14 cellular contexts compared by ENCODE assay signal in genomic region chr7:121774563-121774962, GRCh38.
"Had no signal": no experiment of that assay in that cellular context is flagged by ENCODE, and none has a peak within 500 bp of the region (broad histone marks: within the 10 kb centered on the region; RNA-seq: fewer than 3 reads in every experiment).

No MANE protein-coding gene starts in this region.

- DNase-seq: activated CD4-positive, alpha-beta T cell treated with anti-CD3 and anti-CD28 coated beads, Interleukin-2, amount 50 U/mL, for 48 hours; activated CD8-positive, alpha-beta memory T cell treated with anti-CD3 and anti-CD28 coated beads, Interleukin-2, amount 10 ng/mL, durations not matched to agents 7 days and 5 days; activated naive CD4-positive, alpha-beta T cell treated with anti-CD3 and anti-CD28 coated beads, Interleukin-2, amount 10 ng/mL, durations not matched to agents 7 days and 5 days; activated T-cell treated with anti-CD3 and anti-CD28 coated beads, Interleukin-2, amount 50 U/mL, for 1 hour; dermis blood vessel endothelial cell; effector memory CD8-positive, alpha-beta T cell; foreskin keratinocyte; left ventricle myocardium superior; naive thymus-derived CD8-positive, alpha-beta T cell; stimulated activated CD4-positive, alpha-beta T cell treated with anti-CD3 and anti-CD28 coated beads, Interleukin-2, amount 100 ng/mL, for 48 hours; thyroid gland had no signal

- H3K27ac ChIP-seq: foreskin keratinocyte, parathyroid adenoma, thyroid gland, VCaP had no signal

- ATAC-seq: activated CD8-positive, alpha-beta memory T cell treated with anti-CD3 and anti-CD28 coated beads, Interleukin-2, amount 10 ng/mL, durations not matched to agents 7 days and 5 days; effector memory CD8-positive, alpha-beta T cell; foreskin keratinocyte; left ventricle myocardium superior; naive thymus-derived CD8-positive, alpha-beta T cell; stimulated activated memory B cell treated with anti-CD40 and anti-IgM and Interleukin-4, amounts not matched to agents 10 μg/mL and 1 μg/mL and 100 μg/mL, for 72 hours had no signal

- H3K4me3 ChIP-seq: thyroid gland had no signal

- H3K4me1 ChIP-seq: foreskin keratinocyte, parathyroid adenoma, thyroid gland had no signal

- H3K36me3 ChIP-seq: thyroid gland had no signal

- H3K27me3 ChIP-seq: foreskin keratinocyte, thyroid gland had no signal
